ENCODE assay signal across 8 cellular contexts in the genomic region with DNA sequence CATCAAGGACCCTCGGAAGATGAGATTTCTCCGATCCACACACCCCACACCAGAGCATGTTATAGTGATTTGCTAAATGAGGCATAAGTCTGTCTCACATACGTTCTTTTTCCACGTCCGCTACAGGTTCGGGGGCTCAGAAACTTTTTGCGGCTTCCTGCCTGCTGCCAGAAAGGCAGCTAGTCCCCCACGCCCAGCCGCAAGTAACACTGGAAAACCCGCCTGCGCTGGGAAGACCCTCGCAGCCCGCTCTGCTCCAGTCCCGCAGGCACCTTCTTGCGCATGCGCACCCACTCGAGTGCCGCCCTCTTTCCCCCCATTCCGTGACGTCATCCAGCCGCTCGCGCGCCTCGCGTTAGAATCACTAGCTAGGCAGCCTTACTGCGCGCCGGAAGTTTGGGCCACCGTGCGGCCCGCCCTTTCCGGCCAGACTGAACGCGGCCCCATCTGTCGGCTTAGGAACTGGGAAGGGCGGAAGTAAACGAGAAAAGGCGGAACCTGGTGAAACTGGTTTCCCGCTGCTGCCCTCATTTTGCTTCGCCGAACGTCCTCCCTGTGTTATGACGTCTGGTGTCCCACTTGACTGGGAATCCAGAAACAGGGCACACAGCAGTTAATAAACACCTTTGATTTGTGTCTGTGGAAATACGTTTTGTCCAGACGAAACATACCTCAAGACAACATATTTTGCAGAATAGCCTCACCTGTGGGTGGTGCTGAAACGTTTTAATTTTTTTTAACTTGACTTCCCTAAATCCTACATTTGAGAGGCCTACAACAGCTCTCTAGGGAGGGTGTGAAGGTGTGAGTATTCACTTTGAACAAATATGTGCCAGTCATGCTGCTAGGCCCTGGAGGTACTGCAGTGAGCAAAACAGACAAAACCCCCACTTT. TPM values are rescaled to one million over a fixed set of nuclear protein-coding genes. Genes with fewer than 3 reads are reported as not detected.
A peak's percentile ranks its signal among the peaks of the same experiment; 100 is the strongest.
DNase-seq lines count a peak whose midpoint lies in the region; ATAC-seq and TF ChIP-seq lines count a peak whose summit lies in the region.

Gene C1orf74, minus strand, starts transcription at position 284 of the 894 bp plus-strand sequence. CDS start 925 bp downstream, outside the sequence.

- H3K4me1 Mint-ChIP-seq in nephron = peaks cover 31% of the 10 kb centered on the region

- no peaks in the 10 kb centered on the region; the same call in 1 of the 2 replicates for H3K36me3 ChIP-seq in HAP-1 (replicated peaks)
- peaks cover 6% of the 10 kb centered on the region for H3K36me3 ChIP-seq in MG63

- ATAC-seq in stimulated activated naive CD8-positive, alpha-beta T cell treated with anti-CD3 and anti-CD28 coated beads, Interleukin-15, Interleukin-2, amounts not matched to agents 100 U/mL and 50 U/mL, for 24 hours = peak; percentile 97

- peaks cover 5% of the 10 kb centered on the region; the same call in 1 of the 2 replicates for H3K9me3 ChIP-seq in HAP-1
- no peaks in the 10 kb centered on the region for H3K9me3 ChIP-seq in MG63

- in situ Hi-C loops in G401 (cut with HindIII; ENCODE audit: low sequenced_read_pairs) (no loop called here), HAP-1 (cut with MboI; ENCODE audit: low sequenced_read_pairs) (no loop called here)

- H3K27me3 Mint-ChIP-seq in nephron (ENCODE audit: low read depth) = peaks cover 48% of the 10 kb centered on the region

- peak within 1 kb of the TSS; percentile 87 to 96 (median 95) for H3K4me3 Mint-ChIP-seq in nephron

- no peak for TF ChIP-seq CTCF in nephron (IDR thresholded peaks at IDR 0.05; ENCODE audit: unreplicated experiment in 3 of 3)

- H3K4me3 ChIP-seq in HAP-1 (peak within 1 kb of the TSS; percentile 61), MG63 (peak within 1 kb of the TSS; percentile 83)

- DNase-seq in G401 (ENCODE audit: low spot score) = peak; percentile 98
- DNase-seq in HAP-1 (ENCODE audit: low spot score in 2 of 2) = peak; percentile 89 to 98
- DNase-seq in MG63 = peak; percentile 99
- DNase-seq in SHP77 (lab: John Stamatoyannopoulos, UW) = peak; percentile 96
- DNase-seq in activated gamma-delta T cell (lab: John Stamatoyannopoulos, UW) = peak; percentile 98
- DNase-seq in fibroblast of the conjunctiva (ENCODE audit: low read depth) = peak; percentile 95
- DNase-seq in stimulated activated naive CD8-positive, alpha-beta T cell treated with anti-CD3 and anti-CD28 coated beads, Interleukin-15, Interleukin-2, amounts not matched to agents 100 U/mL and 50 U/mL, for 24 hours = peak; percentile 100

- H3K27ac Mint-ChIP-seq in nephron = peak within 1 kb of the TSS; percentile 90 to 99 (median 99)

- H3K9me3 Mint-ChIP-seq in nephron = no peaks in the 10 kb centered on the region

- peaks cover 16% of the 10 kb centered on the region for H3K36me3 Mint-ChIP-seq in nephron (ENCODE audit: low read depth)

- H3K27me3 ChIP-seq in HAP-1 (ENCODE audit: low read depth) = no peaks in the 10 kb centered on the region
- H3K27me3 ChIP-seq in MG63 = no peaks in the 10 kb centered on the region

- H3K4me1 ChIP-seq in HAP-1 = peaks cover 8% of the 10 kb centered on the region

RNA-seq across cellular contexts. Expression of gene C1orf74, which starts in this region (rescaled TPM):
- 6.2 and 9.0 TPM in 2 replicates for total RNA-seq in G401 (2014; rRNA removed; shearing (Covaris generic))
- 0.49 and 4.6 TPM in 2 replicates for total RNA-seq in MG63 (2014; rRNA removed; shearing (Covaris generic); ENCODE audit: low replicate concordance)

Comparison
In these comparisons a context has a peak if more than half of its experiments do, and no peak if none do; other contexts are left out.
1. Peak in every context shown above with its lines: DNase-seq, ATAC-seq and H3K4me3 ChIP-seq.